ENCODE assay signal across 1 cellular context in the genomic region with DNA sequence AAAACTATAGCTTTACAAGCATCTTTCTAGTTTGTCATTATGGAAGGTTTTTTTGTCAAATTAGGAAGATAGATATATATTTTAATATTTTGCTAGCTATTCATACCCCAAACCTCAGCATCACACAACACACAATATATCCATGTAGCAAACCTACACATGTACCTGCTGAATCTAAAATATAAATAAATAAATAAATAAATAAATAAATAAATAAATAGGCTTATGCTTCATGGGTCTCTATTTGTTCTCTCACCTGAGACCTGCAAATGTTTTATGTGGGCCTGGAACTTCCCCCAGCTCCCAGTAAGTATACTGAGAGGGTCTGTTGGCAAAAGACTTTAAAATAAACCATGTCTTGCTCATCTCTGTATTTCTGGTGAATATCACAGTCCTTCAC.
TF ChIP-seq lines count a peak whose summit lies in the region.

No MANE protein-coding gene starts in this region.

TF ChIP-seq in HEK293, 187 proteins besides CTCF, POLR2A, EP300 and RAD21 (continued from another document):
- TF ChIP-seq, protein P1, sequence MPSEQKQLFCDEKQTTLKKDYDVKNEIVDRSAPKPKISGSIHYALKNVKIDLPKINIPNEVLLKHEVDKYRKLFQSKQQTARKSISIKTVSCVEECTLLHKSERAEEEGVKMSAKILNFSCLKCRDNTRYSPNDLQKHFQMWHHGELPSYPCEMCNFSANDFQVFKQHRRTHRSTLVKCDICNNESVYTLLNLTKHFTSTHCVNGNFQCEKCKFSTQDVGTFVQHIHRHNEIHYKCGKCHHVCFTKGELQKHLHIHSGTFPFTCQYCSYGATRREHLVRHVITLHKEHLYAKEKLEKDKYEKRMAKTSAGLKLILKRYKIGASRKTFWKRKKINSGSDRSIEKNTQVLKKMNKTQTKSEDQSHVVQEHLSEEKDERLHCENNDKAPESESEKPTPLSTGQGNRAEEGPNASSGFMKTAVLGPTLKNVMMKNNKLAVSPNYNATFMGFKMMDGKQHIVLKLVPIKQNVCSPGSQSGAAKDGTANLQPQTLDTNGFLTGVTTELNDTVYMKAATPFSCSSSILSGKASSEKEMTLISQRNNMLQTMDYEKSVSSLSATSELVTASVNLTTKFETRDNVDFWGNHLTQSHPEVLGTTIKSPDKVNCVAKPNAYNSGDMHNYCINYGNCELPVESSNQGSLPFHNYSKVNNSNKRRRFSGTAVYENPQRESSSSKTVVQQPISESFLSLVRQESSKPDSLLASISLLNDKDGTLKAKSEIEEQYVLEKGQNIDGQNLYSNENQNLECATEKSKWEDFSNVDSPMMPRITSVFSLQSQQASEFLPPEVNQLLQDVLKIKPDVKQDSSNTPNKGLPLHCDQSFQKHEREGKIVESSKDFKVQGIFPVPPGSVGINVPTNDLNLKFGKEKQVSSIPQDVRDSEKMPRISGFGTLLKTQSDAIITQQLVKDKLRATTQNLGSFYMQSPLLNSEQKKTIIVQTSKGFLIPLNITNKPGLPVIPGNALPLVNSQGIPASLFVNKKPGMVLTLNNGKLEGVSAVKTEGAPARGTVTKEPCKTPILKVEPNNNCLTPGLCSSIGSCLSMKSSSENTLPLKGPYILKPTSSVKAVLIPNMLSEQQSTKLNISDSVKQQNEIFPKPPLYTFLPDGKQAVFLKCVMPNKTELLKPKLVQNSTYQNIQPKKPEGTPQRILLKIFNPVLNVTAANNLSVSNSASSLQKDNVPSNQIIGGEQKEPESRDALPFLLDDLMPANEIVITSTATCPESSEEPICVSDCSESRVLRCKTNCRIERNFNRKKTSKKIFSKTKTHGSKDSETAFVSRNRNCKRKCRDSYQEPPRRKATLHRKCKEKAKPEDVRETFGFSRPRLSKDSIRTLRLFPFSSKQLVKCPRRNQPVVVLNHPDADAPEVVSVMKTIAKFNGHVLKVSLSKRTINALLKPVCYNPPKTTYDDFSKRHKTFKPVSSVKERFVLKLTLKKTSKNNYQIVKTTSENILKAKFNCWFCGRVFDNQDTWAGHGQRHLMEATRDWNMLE (tag by site-specific recombination; conservative IDR thresholded peaks at IDR 0.05; ENCODE audit: low read depth): peak; percentile 79
- no peak for TF ChIP-seq ZIC2 (tag by site-specific recombination; IDR thresholded peaks at IDR 0.05)
- no peak for TF ChIP-seq ZFP3 (tag by site-specific recombination; IDR thresholded peaks at IDR 0.05; ENCODE audit: low read depth)
- TF ChIP-seq ZNF426 (tag by site-specific recombination; IDR thresholded peaks at IDR 0.05): peak; percentile 75
- no peak for TF ChIP-seq ZNF362 (tag by site-specific recombination; IDR thresholded peaks at IDR 0.05)
- TF ChIP-seq ZNF274 (IDR thresholded peaks at IDR 0.05; ENCODE audit: low read length): no peak
- no peak for TF ChIP-seq ZNF274 (tag by site-specific recombination; IDR thresholded peaks at IDR 0.05; ENCODE audit: borderline replicate concordance)
- TF ChIP-seq, protein P2, sequence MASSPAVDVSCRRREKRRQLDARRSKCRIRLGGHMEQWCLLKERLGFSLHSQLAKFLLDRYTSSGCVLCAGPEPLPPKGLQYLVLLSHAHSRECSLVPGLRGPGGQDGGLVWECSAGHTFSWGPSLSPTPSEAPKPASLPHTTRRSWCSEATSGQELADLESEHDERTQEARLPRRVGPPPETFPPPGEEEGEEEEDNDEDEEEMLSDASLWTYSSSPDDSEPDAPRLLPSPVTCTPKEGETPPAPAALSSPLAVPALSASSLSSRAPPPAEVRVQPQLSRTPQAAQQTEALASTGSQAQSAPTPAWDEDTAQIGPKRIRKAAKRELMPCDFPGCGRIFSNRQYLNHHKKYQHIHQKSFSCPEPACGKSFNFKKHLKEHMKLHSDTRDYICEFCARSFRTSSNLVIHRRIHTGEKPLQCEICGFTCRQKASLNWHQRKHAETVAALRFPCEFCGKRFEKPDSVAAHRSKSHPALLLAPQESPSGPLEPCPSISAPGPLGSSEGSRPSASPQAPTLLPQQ (tag by site-specific recombination; IDR thresholded peaks at IDR 0.05): no peak
- peak; percentile 40; the same call in 1 of the 2 replicates for TF ChIP-seq ZNF140 (tag by site-specific recombination; IDR thresholded peaks at IDR 0.05)
- TF ChIP-seq ZNF624 (tag by site-specific recombination; IDR thresholded peaks at IDR 0.05): no peak
- TF ChIP-seq PATZ1 (tag by site-specific recombination; IDR thresholded peaks at IDR 0.05): no peak
- TF ChIP-seq SCRT2 (tag by site-specific recombination; IDR thresholded peaks at IDR 0.05): no peak
